In genomic region chr17:49548506-49549310, GRCh38 we compare ENCODE assay signal across 8 cellular contexts. TPM values are rescaled to one million over a fixed set of nuclear protein-coding genes. Genes with fewer than 3 reads are reported as not detected.
DNase-seq lines count a peak whose midpoint lies in the region; ATAC-seq, FAIRE-seq and TF ChIP-seq lines count a peak whose summit lies in the region.

No MANE protein-coding gene starts in this region.

- no peaks in the 10 kb centered on the region for H3K4me1 ChIP-seq in pancreas

- no peak overlapping the region for H3K27ac ChIP-seq in pancreas

- DNase-seq in GM06990 (ENCODE audit: extremely low read depth, insufficient read length) (no peak), NCI-H82 (lab: John Stamatoyannopoulos, UW) (peak; percentile 87), epithelial cell of proximal tubule (ENCODE audit: low read depth) (no peak), pancreas (peak in 1 of 6 donors; percentile 60), NAMALWA (ENCODE audit: low spot score) (no peak)

- no peak for FAIRE-seq in pancreas (lab: Jason Lieb, UNC)

- H3K4me3 ChIP-seq in GM06990 (replicated peaks; ENCODE audit: low read depth, low read length) (no peak overlapping the region), epithelial cell of proximal tubule (ENCODE audit: low read depth, low read length) (no peak overlapping the region), pancreas (no peak overlapping the region)

- H3K9me3 ChIP-seq in pancreas = no peaks in the 10 kb centered on the region

- ATAC-seq in pancreas = peak in 3 of 4 donors; percentile 53 to 76 (median 54)
- no peak for ATAC-seq in HG02938 (IDR thresholded peaks at IDR 0.05; ENCODE audit: unreplicated experiment)
- no peak for ATAC-seq in GM21717 (IDR thresholded peaks at IDR 0.05; ENCODE audit: unreplicated experiment)
- ATAC-seq in GM19324 (IDR thresholded peaks at IDR 0.05; ENCODE audit: low FRiP score, unreplicated experiment) = no peak

- WGBS in pancreas, 2 donors = 69 to 73% methylated on average over 8 of the region's 8 CpGs

- H3K27me3 ChIP-seq in GM06990 (replicated peaks; ENCODE audit: control insufficient read depth, insufficient read depth, low read length) = no peaks in the 10 kb centered on the region; the same call in 1 of the 2 replicates
- H3K27me3 ChIP-seq in pancreas = no peaks in the 10 kb centered on the region

- TF ChIP-seq CTCF in GM06990 (IDR thresholded peaks at IDR 0.05; ENCODE audit: insufficient read depth, low read length, poor library complexity, severe bottlenecking) (peak; percentile 73), epithelial cell of proximal tubule (conservative IDR thresholded peaks at IDR 0.05; ENCODE audit: low read depth, low read length) (peak; percentile 87), pancreas (IDR thresholded peaks at IDR 0.05) (peak in 2 of 4 donors; percentile 13 to 37)

- intact Hi-C loops in pancreas (cut with DNase I) = no loop called here

- no peaks in the 10 kb centered on the region for H3K36me3 ChIP-seq in GM06990 (ENCODE audit: control insufficient read depth, insufficient read depth, low read length)
- no peaks in the 10 kb centered on the region for H3K36me3 ChIP-seq in pancreas

RNA-seq across cellular contexts. Expression of gene NXPH3, which starts 27.0 kb away (rescaled TPM):
- total RNA-seq in epithelial cell of proximal tubule (0.07 and 0.69 TPM in 2 replicates), pancreas (under 1 TPM; 0.19 to 0.62 (median 0.23) TPM)
- 1 to 10 TPM in 1 of 2 donors, under 1 TPM in 1; 0.42 to 1.1 TPM for polyA plus RNA-seq in pancreas

RNA-seq across cellular contexts. Expression of gene NGFR, which starts 53.6 kb away (rescaled TPM):
- total RNA-seq in epithelial cell of proximal tubule (0.29 TPM in 1 of 2 replicates, not detected in the other), pancreas (10 to 100 TPM in 1 of 6 donors, 1 to 10 TPM in 5; 1.1 to 19.0 (median 4.7) TPM)
- 1 to 10 TPM; 2.7 to 6.6 TPM for polyA plus RNA-seq in pancreas

Comparison
In these comparisons a context has a peak if more than half of its experiments do, and no peak if none do; other contexts are left out.
1. ATAC-seq: peak in pancreas (3 of 4); none in HG02938 (single experiment), GM21717 (single experiment) and GM19324 (single experiment).